17 cellular contexts compared by ENCODE assay signal in the genomic region with DNA sequence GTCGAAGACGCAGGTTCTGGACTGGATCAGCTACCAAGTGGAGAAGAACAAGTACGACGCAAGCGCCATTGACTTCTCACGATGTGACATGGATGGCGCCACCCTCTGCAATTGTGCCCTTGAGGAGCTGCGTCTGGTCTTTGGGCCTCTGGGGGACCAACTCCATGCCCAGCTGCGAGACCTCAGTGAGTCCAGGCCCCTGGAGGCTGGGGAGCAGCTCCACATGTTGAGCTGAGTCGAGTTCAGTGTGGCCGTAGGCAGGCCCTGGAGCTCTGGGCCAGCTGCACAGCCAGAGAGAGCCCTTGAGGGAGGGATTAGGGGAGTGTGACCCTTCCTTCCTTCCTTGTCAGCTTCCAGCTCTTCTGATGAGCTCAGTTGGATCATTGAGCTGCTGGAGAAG. TPM values are rescaled to one million over a fixed set of nuclear protein-coding genes. Genes with fewer than 3 reads are reported as not detected.
DNase-seq lines count a peak whose midpoint lies in the region; TF ChIP-seq lines count a peak whose summit lies in the region.
"Had no signal": no experiment of that assay in that cellular context is flagged by ENCODE, and none has a peak within 500 bp of the region (broad histone marks: within the 10 kb centered on the region; RNA-seq: fewer than 3 reads in every experiment).

No MANE protein-coding gene starts in this region.

- H3K36me3 Mint-ChIP-seq in nephron (ENCODE audit: low read depth) = peaks cover 5% of the 10 kb centered on the region
- no peaks in the 10 kb centered on the region for H3K36me3 Mint-ChIP-seq in endothelial cell (ENCODE audit: low read depth, unreplicated experiment)

- H3K27ac Mint-ChIP-seq in nephron (no peak overlapping the region), endothelial cell (ENCODE audit: unreplicated experiment) (no peak overlapping the region)
- H3K27ac Mint-ChIP-seq: CD8-positive, alpha-beta memory T cell had no signal

- TF ChIP-seq POLR2A in esophagus squamous epithelium (IDR thresholded peaks at IDR 0.05) = no peak

- TF ChIP-seq CTCF in esophagus squamous epithelium (IDR thresholded peaks at IDR 0.05) (no peak), nephron (IDR thresholded peaks at IDR 0.05; ENCODE audit: unreplicated experiment in 3 of 3) (no peak), endothelial cell (IDR thresholded peaks at IDR 0.05; ENCODE audit: unreplicated experiment) (no peak)

- H3K4me1 Mint-ChIP-seq in nephron = peaks cover 29% of the 10 kb centered on the region
- peaks cover 6% of the 10 kb centered on the region for H3K4me1 Mint-ChIP-seq in endothelial cell (ENCODE audit: unreplicated experiment)

- H3K9me3 Mint-ChIP-seq in nephron = no peaks in the 10 kb centered on the region
- no peaks in the 10 kb centered on the region for H3K9me3 Mint-ChIP-seq in endothelial cell (ENCODE audit: unreplicated experiment)
- H3K9me3 Mint-ChIP-seq: CD8-positive, alpha-beta memory T cell; naive thymus-derived CD8-positive, alpha-beta T cell had no signal

- no peaks in the 10 kb centered on the region for H3K27me3 ChIP-seq in esophagus squamous epithelium

- H3K27ac ChIP-seq in esophagus squamous epithelium = peak overlapping the region; percentile 53 to 94 (median 90)
- H3K27ac ChIP-seq: coronary artery had no signal

- intact Hi-C loops in esophagus squamous epithelium (cut with DNase I) = no loop called here

- peak; percentile 48 for DNase-seq in NCI-H510A treated with DMSO at 0.1 percent for 48 hours (lab: John Stamatoyannopoulos, UW)
- no peak for DNase-seq in NCI-H510A (lab: John Stamatoyannopoulos, UW)
- DNase-seq in esophagus squamous epithelium (lab: John Stamatoyannopoulos, UW) = no peak
- DNase-seq in NCI-H128 (lab: John Stamatoyannopoulos, UW; ENCODE audit: unreplicated experiment) = no peak
- no peak for DNase-seq in mucosa of gallbladder (ENCODE audit: low spot score)
- DNase-seq in SKM-1 treated with dmso at 0.1 percent for 144 hours (lab: John Stamatoyannopoulos, UW; ENCODE audit: unreplicated experiment) = no peak
- DNase-seq in endothelial cell (ENCODE audit: low spot score) = no peak
- DNase-seq: aorta; CD8-positive, alpha-beta memory T cell; head of caudate nucleus; naive thymus-derived CD8-positive, alpha-beta T cell; NCI-H1694; retina; substantia nigra had no signal

- H3K9me3 ChIP-seq in esophagus squamous epithelium = no peaks in the 10 kb centered on the region

- peaks cover 12 to 88% (median 16%) of the 10 kb centered on the region in 3 donors for H3K4me1 ChIP-seq in esophagus squamous epithelium

- peaks cover 0 to 56% (median 14%) of the 10 kb centered on the region in 3 donors for H3K36me3 ChIP-seq in esophagus squamous epithelium

- H3K4me3 ChIP-seq in esophagus squamous epithelium = peak overlapping the region; percentile 47 to 63 (median 60)
- H3K4me3 ChIP-seq: coronary artery, GM12878 had no signal

- H3K27me3 Mint-ChIP-seq in nephron (ENCODE audit: low read depth) (peaks cover 10% of the 10 kb centered on the region), endothelial cell (ENCODE audit: unreplicated experiment) (no peaks in the 10 kb centered on the region)

- WGBS in esophagus squamous epithelium, 2 donors = 91% methylated on average over 6 to 11 of the region's 11 CpGs

- H3K4me3 Mint-ChIP-seq in nephron (peak overlapping the region in 2 of 3 experiments; percentile 50 to 59), endothelial cell (ENCODE audit: unreplicated experiment) (no peak overlapping the region)
- H3K4me3 Mint-ChIP-seq: CD8-positive, alpha-beta memory T cell; naive thymus-derived CD8-positive, alpha-beta T cell had no signal

RNA-seq across cellular contexts. Expression of a gene that starts 1.6 kb away (rescaled TPM):
- total RNA-seq in esophagus squamous epithelium (100 to 1,000 TPM; 146 to 432 (median 253) TPM), mucosa of gallbladder (517 TPM), endothelial cell (ENCODE audit: unreplicated experiment) (0.56 TPM)

RNA-seq across cellular contexts. Expression of a gene that starts 29.5 kb away (rescaled TPM):
- total RNA-seq in esophagus squamous epithelium (100 to 1,000 TPM in 1 of 4 donors, 10 to 100 TPM in 3; 44.6 to 129 (median 72.2) TPM), mucosa of gallbladder (78.8 TPM), endothelial cell (ENCODE audit: unreplicated experiment) (70.1 TPM)

RNA-seq across cellular contexts. Expression of a gene that starts 56.7 kb away (rescaled TPM):
- 10 to 100 TPM; 18.7 to 44.6 (median 34.6) TPM for total RNA-seq in esophagus squamous epithelium
- total RNA-seq in mucosa of gallbladder = 37.5 TPM
- total RNA-seq in endothelial cell (ENCODE audit: unreplicated experiment) = 45.7 TPM

Comparison
In these comparisons a context has a peak if more than half of its experiments do, and no peak if none do; other contexts are left out.
1. RNA of a gene that starts 1.6 kb away (total RNA-seq): 517 TPM in mucosa of gallbladder (single experiment) and 146 to 432 TPM in esophagus squamous epithelium; 0.56 TPM in endothelial cell (single experiment); every median in the first group is over 10 times any median in the second.